In genomic region chr12:6204533-6205143, GRCh38 we compare ENCODE assay signal across 10 cellular contexts. TPM values are rescaled to one million over a fixed set of nuclear protein-coding genes. Genes with fewer than 3 reads are reported as not detected.
DNase-seq lines count a peak whose midpoint lies in the region; ATAC-seq and TF ChIP-seq lines count a peak whose summit lies in the region.
"Had no signal": no experiment of that assay in that cellular context is flagged by ENCODE, and none has a peak within 500 bp of the region (broad histone marks: within the 10 kb centered on the region; RNA-seq: fewer than 3 reads in every experiment).

No MANE protein-coding gene starts in this region.

- ATAC-seq in HG02763 (IDR thresholded peaks at IDR 0.05; ENCODE audit: unreplicated experiment): no peak

- TF ChIP-seq CTCF in BE2C (IDR thresholded peaks at IDR 0.05; ENCODE audit: low read depth, low read length): peak; percentile 33; the same call in 1 of the 2 replicates
- no peak for TF ChIP-seq CTCF in coronary artery (IDR thresholded peaks at IDR 0.05)

- no peak overlapping the region for H3K27ac Mint-ChIP-seq in activated naive CD4-positive, alpha-beta T cell treated with anti-CD3 and anti-CD28 coated beads for 36 hours

- H3K36me3 ChIP-seq in BE2C: peaks cover 3% of the 10 kb centered on the region; the same call in 1 of the 2 replicates

- H3K9me3 ChIP-seq in BE2C: no peaks in the 10 kb centered on the region

- H3K4me1 ChIP-seq in BE2C: peaks cover 5% of the 10 kb centered on the region

- H3K4me1 Mint-ChIP-seq in activated naive CD4-positive, alpha-beta T cell treated with anti-CD3 and anti-CD28 coated beads for 36 hours (ENCODE audit: low read depth): peaks cover 2% of the 10 kb centered on the region

- CTCF ChIA-PET in activated naive CD4-positive, alpha-beta T cell treated with anti-CD3 and anti-CD28 coated beads for 36 hours (lab: Charles Lee): interaction anchor here (1.1 to 3.3 kb wide), 2 partner anchors 9 to 79 kb away, joined by 3 to 16 read pairs; no protein-coding TSS in a partner anchor

- H3K27me3 ChIP-seq in BE2C: no peaks in the 10 kb centered on the region

- peaks cover 32% of the 10 kb centered on the region for H3K27me3 Mint-ChIP-seq in activated naive CD4-positive, alpha-beta T cell treated with anti-CD3 and anti-CD28 coated beads for 36 hours (ENCODE audit: low read depth)

- H3K27ac ChIP-seq in coronary artery: peak overlapping the region; percentile 95 to 99

- intact Hi-C loops in activated naive CD4-positive, alpha-beta T cell treated with anti-CD3 and anti-CD28 coated beads for 36 hours (cut with micrococcal nuclease): no loop called here

- H3K36me3 Mint-ChIP-seq in activated naive CD4-positive, alpha-beta T cell treated with anti-CD3 and anti-CD28 coated beads for 36 hours (ENCODE audit: low read depth): no peaks in the 10 kb centered on the region

- H3K4me3 ChIP-seq in BE2C (ENCODE audit: low read depth, low read length) (no peak overlapping the region), coronary artery (peak overlapping the region; percentile 61)

- H3K4me3 Mint-ChIP-seq in activated naive CD4-positive, alpha-beta T cell treated with anti-CD3 and anti-CD28 coated beads for 36 hours: no peak overlapping the region

- no peaks in the 10 kb centered on the region for H3K9me3 Mint-ChIP-seq in activated naive CD4-positive, alpha-beta T cell treated with anti-CD3 and anti-CD28 coated beads for 36 hours

- DNase-seq in BE2C: no peak
- DNase-seq in NAMALWA (ENCODE audit: low spot score): peak; percentile 48
- DNase-seq in coronary artery (ENCODE audit: low spot score): no peak
- peak; percentile 59 for DNase-seq in myocyte (ENCODE audit: low read depth)
- no peak for DNase-seq in DMS53 (lab: John Stamatoyannopoulos, UW)
- DNase-seq in GM19238 (ENCODE audit: insufficient read length, low spot score): no peak
- DNase-seq in activated naive CD4-positive, alpha-beta T cell treated with anti-CD3 and anti-CD28 coated beads for 36 hours: no peak
- DNase-seq: effector CD8-positive, alpha-beta T cell; Kasumi-1 had no signal

RNA-seq across cellular contexts. Expression of gene CD9, which starts 4.4 kb away (rescaled TPM):
- 26.6 TPM for polyA plus RNA-seq in BE2C (2012; ENCODE audit: insufficient read depth, insufficient read length, low read depth)
- total RNA-seq in myocyte: 16.4 and 22.7 TPM in 2 replicates
- polyA plus RNA-seq in myocyte (2012): 35.3 TPM
- total RNA-seq in activated naive CD4-positive, alpha-beta T cell treated with anti-CD3 and anti-CD28 coated beads for 36 hours: 1 to 10 TPM; 3.1 to 3.3 TPM

Comparison
In these comparisons a context has a peak if more than half of its experiments do, and no peak if none do; other contexts are left out.
1. DNase-seq: peak in NAMALWA (single experiment) and myocyte (single experiment); none in BE2C (single experiment), coronary artery (single experiment), DMS53 (single experiment), GM19238 (single experiment) and activated naive CD4-positive, alpha-beta T cell treated with anti-CD3 and anti-CD28 coated beads for 36 hours (single experiment).